13 cellular contexts compared by ENCODE assay signal in genomic region chr5:109247943-109248342, GRCh38.
DNase-seq lines count a peak whose midpoint lies in the region; ATAC-seq, FAIRE-seq and TF ChIP-seq lines count a peak whose summit lies in the region.
"Had no signal": no experiment of that assay in that cellular context is flagged by ENCODE, and none has a peak within 500 bp of the region (broad histone marks: within the 10 kb centered on the region; RNA-seq: fewer than 3 reads in every experiment).

No MANE protein-coding gene starts in this region.

- H3K9me3 ChIP-seq in BLaER1 treated with 17β-estradiol and CSF1 and Interleukin-3, amounts not matched to agents 10 nM and 100 nM (replicated peaks in 1 of 11), result peaks cover 20 to 26% (median 21%) of the 10 kb centered on the region in 11 experiments

- peaks cover 0 to 4% (median 0%) of the 10 kb centered on the region in 11 experiments; a peak in 1 of 22 replicates for H3K36me3 ChIP-seq in BLaER1 treated with 17β-estradiol and CSF1 and Interleukin-3, amounts not matched to agents 10 nM and 100 nM
- H3K36me3 ChIP-seq: Peyer's patch had no signal

- ATAC-seq in GM19025 (IDR thresholded peaks at IDR 0.05; ENCODE audit: low read depth, unreplicated experiment), result peak; percentile 73
- ATAC-seq in HG02623 (IDR thresholded peaks at IDR 0.05; ENCODE audit: unreplicated experiment), result peak; percentile 66
- peak; percentile 69 for ATAC-seq in HG03469 (IDR thresholded peaks at IDR 0.05; ENCODE audit: unreplicated experiment)

- FAIRE-seq in GM12892 (lab: Jason Lieb, UNC), result no peak

- no peak overlapping the region for H3K4me3 ChIP-seq in BLaER1 treated with 17β-estradiol and CSF1 and Interleukin-3, amounts not matched to agents 10 nM and 100 nM
- H3K4me3 ChIP-seq: Peyer's patch had no signal

- H3K9ac ChIP-seq in BLaER1 treated with 17β-estradiol and CSF1 and Interleukin-3, amounts not matched to agents 10 nM and 100 nM, result peak overlapping the region in 2 of 11 experiments; percentile 10 to 50; a peak in 1 of 22 replicates

- no peaks in the 10 kb centered on the region for H3K27me3 ChIP-seq in BLaER1 treated with 17β-estradiol and CSF1 and Interleukin-3, amounts not matched to agents 10 nM and 100 nM
- H3K27me3 ChIP-seq: Peyer's patch had no signal

- H4K20me1 ChIP-seq in BLaER1 treated with 17β-estradiol and CSF1 and Interleukin-3, amounts not matched to agents 10 nM and 100 nM, result no peaks in the 10 kb centered on the region

- DNase-seq in HT-29 (ENCODE audit: low spot score), result no peak
- no peak for DNase-seq in kidney glomerular epithelial cell (lab: John Stamatoyannopoulos, UW)
- DNase-seq in GM12892 (ENCODE audit: insufficient read length), result no peak
- no peak for DNase-seq in NCI-H1417 treated with DMSO at 0.1 percent for 48 hours (lab: John Stamatoyannopoulos, UW)
- DNase-seq: effector CD4-positive, alpha-beta T cell; IMR-90; NCI-H187 treated with DMSO at 0.1 percent for 48 hours; occipital lobe; Peyer's patch had no signal

- peaks cover 9 to 28% (median 14%) of the 10 kb centered on the region in 10 experiments; a peak in 17 of 20 replicates for H3K4me1 ChIP-seq in BLaER1 treated with 17β-estradiol and CSF1 and Interleukin-3, amounts not matched to agents 10 nM and 100 nM
- H3K4me1 ChIP-seq: Peyer's patch had no signal

- peak overlapping the region in 4 of 11 experiments; percentile 39 to 76 (median 63); a peak in 7 of 22 replicates for H3K27ac ChIP-seq in BLaER1 treated with 17β-estradiol and CSF1 and Interleukin-3, amounts not matched to agents 10 nM and 100 nM
- H3K27ac ChIP-seq: Peyer's patch had no signal

- TF ChIP-seq POLR2A in GM12892 (IDR thresholded peaks at IDR 0.05; ENCODE audit: low read depth, low read length), result no peak

- H3K4me2 ChIP-seq in BLaER1 treated with 17β-estradiol and CSF1 and Interleukin-3, amounts not matched to agents 10 nM and 100 nM, result peak overlapping the region; percentile 17 to 84 (median 48); a peak in 20 of 22 replicates
